8 cellular contexts compared by ENCODE assay signal in the genomic region with DNA sequence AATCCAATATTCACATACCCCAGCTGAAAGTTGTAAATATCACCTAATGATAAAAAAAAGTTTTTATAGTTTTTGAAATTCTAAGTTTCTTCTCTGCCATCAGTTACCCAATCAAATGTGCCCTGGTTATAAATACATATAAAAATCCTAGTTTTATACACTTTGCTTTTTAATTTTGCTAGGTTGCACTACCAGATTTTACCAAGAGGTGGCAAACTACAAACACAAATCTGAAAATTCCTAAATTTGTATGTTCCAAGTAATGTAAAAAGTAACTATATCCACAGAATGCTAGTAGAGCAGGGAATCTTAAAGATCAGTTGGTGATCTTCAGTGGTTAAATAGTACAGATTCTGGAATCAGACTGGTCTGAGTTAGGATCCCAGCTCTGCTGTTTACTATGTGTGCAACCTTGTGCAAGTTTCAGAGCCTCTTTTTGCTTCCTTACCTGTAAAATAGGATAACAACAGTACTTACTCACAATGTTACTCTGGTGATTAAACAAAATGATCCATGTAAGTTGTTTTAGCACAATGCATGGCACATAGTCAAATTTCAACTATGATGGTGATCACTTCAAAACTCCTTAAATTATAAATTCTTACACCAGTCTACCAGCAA. TPM values are rescaled to one million over a fixed set of nuclear protein-coding genes. Genes with fewer than 3 reads are reported as not detected.
DNase-seq lines count a peak whose midpoint lies in the region; ATAC-seq and TF ChIP-seq lines count a peak whose summit lies in the region.

No MANE protein-coding gene starts in this region.

- no peaks in the 10 kb centered on the region for H3K4me1 ChIP-seq in neural progenitor cell

- H3K27ac ChIP-seq in neural progenitor cell: no peak overlapping the region

- H3K4me2 ChIP-seq in neural progenitor cell: no peak overlapping the region

- H3K27me3 ChIP-seq in neural progenitor cell: no peaks in the 10 kb centered on the region

- H3K9me3 ChIP-seq in neural progenitor cell (ENCODE audit: low read depth): no peaks in the 10 kb centered on the region

- peaks cover 12% of the 10 kb centered on the region for H3F3A ChIP-seq in neural progenitor cell (ENCODE audit: low read depth)

- no peak overlapping the region for H3K4me3 ChIP-seq in neural progenitor cell

- H3K4me3 Mint-ChIP-seq in neural progenitor cell: no peak overlapping the region

- peak; percentile 30 for DNase-seq in DMS 273 (lab: John Stamatoyannopoulos, UW; ENCODE audit: unreplicated experiment)
- DNase-seq in DMS 273 treated with DMSO at 0.1 percent for 48 hours (lab: John Stamatoyannopoulos, UW): no peak
- peak; percentile 2 for DNase-seq in MV-4-11 (lab: John Stamatoyannopoulos, UW)
- DNase-seq in dermis blood vessel endothelial cell: peak; percentile 65
- DNase-seq in neural progenitor cell (ENCODE audit: low spot score): no peak
- DNase-seq in NCI-H82 treated with DMSO at 0.1 percent for 48 hours (lab: John Stamatoyannopoulos, UW; ENCODE audit: unreplicated experiment): no peak

- TF ChIP-seq CTCF in neural progenitor cell (IDR thresholded peaks at IDR 0.05): peak; percentile 77

- no peak overlapping the region for H3K27ac Mint-ChIP-seq in neural progenitor cell

- H3K36me3 ChIP-seq in neural progenitor cell: no peaks in the 10 kb centered on the region

- no peaks in the 10 kb centered on the region for H3K9me3 Mint-ChIP-seq in neural progenitor cell

- peaks cover 100% of the 10 kb centered on the region for H3K79me2 ChIP-seq in neural progenitor cell (ENCODE audit: low read depth)

- H2AFZ ChIP-seq in neural progenitor cell (replicated peaks): no peak overlapping the region

- peaks cover 2% of the 10 kb centered on the region for H3K27me3 Mint-ChIP-seq in neural progenitor cell (ENCODE audit: insufficient read depth, low read depth)

- ATAC-seq in HG02938 (IDR thresholded peaks at IDR 0.05; ENCODE audit: unreplicated experiment) (no peak), HG02642 (IDR thresholded peaks at IDR 0.05; ENCODE audit: poor library complexity, unreplicated experiment) (no peak)

- peaks cover 6% of the 10 kb centered on the region for H3K4me1 Mint-ChIP-seq in neural progenitor cell

- H3K9ac ChIP-seq in neural progenitor cell: no peak overlapping the region

- peaks cover 33% of the 10 kb centered on the region for H4K20me1 ChIP-seq in neural progenitor cell (ENCODE audit: low read depth)

- peaks cover 7% of the 10 kb centered on the region for H3K36me3 Mint-ChIP-seq in neural progenitor cell

RNA-seq across cellular contexts. Expression of a gene that starts 11.0 kb away (rescaled TPM):
- total RNA-seq in dermis blood vessel endothelial cell (37.1 and 40.2 TPM in 2 replicates), neural progenitor cell (ENCODE audit: low replicate concordance) (37.9 and 62.3 TPM in 2 replicates)

Comparison
In these comparisons a context has a peak if more than half of its experiments do, and no peak if none do; other contexts are left out.
1. DNase-seq: peak in DMS 273 (single experiment), MV-4-11 (single experiment) and dermis blood vessel endothelial cell (single experiment); none in DMS 273 treated with DMSO at 0.1 percent for 48 hours (single experiment), neural progenitor cell (single experiment) and NCI-H82 treated with DMSO at 0.1 percent for 48 hours (single experiment).